14 cellular contexts compared by ENCODE assay signal in genomic region chr2:189951791-189952535, GRCh38.
DNase-seq lines count a peak whose midpoint lies in the region; ATAC-seq and TF ChIP-seq lines count a peak whose summit lies in the region.
"Had no signal": no experiment of that assay in that cellular context is flagged by ENCODE, and none has a peak within 500 bp of the region (broad histone marks: within the 10 kb centered on the region; RNA-seq: fewer than 3 reads in every experiment).

No MANE protein-coding gene starts in this region.

- peaks cover 0 to 10% (median 0%) of the 10 kb centered on the region in 12 donors for H3K9me3 ChIP-seq in heart left ventricle

- WGBS in heart left ventricle, 4 donors, result 55 to 61% (median 58%) methylated on average over 2 of the region's 2 CpGs

- H3K27me3 Mint-ChIP-seq in dendritic cell treated with granulocyte-macrophage colony-stimulating factor and Interleukin-4, amounts not matched to agents 40 ng/mL and 50 ng/mL, for 4 days, result no peaks in the 10 kb centered on the region

- H3K36me3 ChIP-seq in heart left ventricle, result no peaks in the 10 kb centered on the region

- no peaks in the 10 kb centered on the region for H3K4me1 ChIP-seq in heart left ventricle

- no peak overlapping the region for H3K4me3 Mint-ChIP-seq in dendritic cell treated with granulocyte-macrophage colony-stimulating factor and Interleukin-4, amounts not matched to agents 40 ng/mL and 50 ng/mL, for 4 days
- H3K4me3 Mint-ChIP-seq: activated naive CD8-positive, alpha-beta T cell; CD4-positive, alpha-beta T cell had no signal

- no peak for TF ChIP-seq POLR2A in heart left ventricle (IDR thresholded peaks at IDR 0.05)

- H3K4me3 ChIP-seq in heart left ventricle, result no peak overlapping the region
- H3K4me3 ChIP-seq: PC-9 had no signal

- no peaks in the 10 kb centered on the region for H3K36me3 Mint-ChIP-seq in dendritic cell treated with granulocyte-macrophage colony-stimulating factor and Interleukin-4, amounts not matched to agents 40 ng/mL and 50 ng/mL, for 4 days (ENCODE audit: low read depth)
- H3K36me3 Mint-ChIP-seq: activated naive CD8-positive, alpha-beta T cell had no signal

- TF ChIP-seq CTCF in heart left ventricle (IDR thresholded peaks at IDR 0.05), result no peak

- peak overlapping the region; percentile 35 for H3K27ac Mint-ChIP-seq in dendritic cell treated with granulocyte-macrophage colony-stimulating factor and Interleukin-4, amounts not matched to agents 40 ng/mL and 50 ng/mL, for 4 days
- H3K27ac Mint-ChIP-seq: activated naive CD8-positive, alpha-beta T cell; CD4-positive, alpha-beta T cell had no signal

- no peaks in the 10 kb centered on the region for H3K27me3 ChIP-seq in heart left ventricle

- no peak overlapping the region for H3K27ac ChIP-seq in heart left ventricle
- H3K27ac ChIP-seq: PC-9 had no signal

- DNase-seq in NCI-H1436 (lab: John Stamatoyannopoulos, UW) (no peak), NCI-H226 (no peak), heart left ventricle (no peak)
- DNase-seq: activated CD4-positive, CD25-positive, alpha-beta regulatory T cell; CD4-positive, alpha-beta T cell; effector CD8-positive, alpha-beta T cell; NCI-H1694 treated with DMSO at 0.1 percent for 48 hours; PC-9 had no signal

- intact Hi-C loops in dendritic cell treated with granulocyte-macrophage colony-stimulating factor and Interleukin-4, amounts not matched to agents 40 ng/mL and 50 ng/mL, for 4 days (cut with micrococcal nuclease), result loop anchor here (10.0 kb wide), 1 partner anchor 147 kb away; no protein-coding TSS in a partner anchor
- intact Hi-C loops in heart left ventricle (cut with DNase I), result no loop called here

- ATAC-seq in GM18517 (IDR thresholded peaks at IDR 0.05; ENCODE audit: unreplicated experiment) (peak; percentile 31), GM21529 (IDR thresholded peaks at IDR 0.05; ENCODE audit: unreplicated experiment) (peak; percentile 46), HG03135 (IDR thresholded peaks at IDR 0.05; ENCODE audit: unreplicated experiment) (peak; percentile 34), HG02981 (IDR thresholded peaks at IDR 0.05; ENCODE audit: unreplicated experiment) (no peak), heart left ventricle (no peak)

- no peaks in the 10 kb centered on the region for H3K9me3 Mint-ChIP-seq in dendritic cell treated with granulocyte-macrophage colony-stimulating factor and Interleukin-4, amounts not matched to agents 40 ng/mL and 50 ng/mL, for 4 days
- H3K9me3 Mint-ChIP-seq: CD4-positive, alpha-beta T cell had no signal

- peaks cover 26% of the 10 kb centered on the region for H3K4me1 Mint-ChIP-seq in dendritic cell treated with granulocyte-macrophage colony-stimulating factor and Interleukin-4, amounts not matched to agents 40 ng/mL and 50 ng/mL, for 4 days (ENCODE audit: low read depth)

Comparison
In these comparisons a context has a peak if more than half of its experiments do, and no peak if none do; other contexts are left out.
1. ATAC-seq: peak in GM18517 (single experiment), GM21529 (single experiment) and HG03135 (single experiment); none in HG02981 (single experiment) and heart left ventricle (0 of 4).